Comparison of ENCODE assay signal across 9 cellular contexts in the genomic region with DNA sequence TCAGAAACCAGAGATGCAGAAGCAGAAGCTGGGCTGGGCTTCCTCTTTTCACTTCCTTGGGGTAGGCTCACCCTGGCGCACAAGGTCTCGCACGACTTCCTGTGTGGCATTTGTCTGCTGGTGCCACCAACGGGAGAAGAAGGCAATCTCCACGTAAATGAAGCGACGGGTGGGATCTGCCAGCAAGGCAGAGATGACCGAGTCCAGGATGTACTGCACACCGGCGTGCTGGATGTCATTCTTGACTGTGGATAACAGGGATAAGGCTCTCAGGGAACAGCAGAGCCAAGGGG. TPM values are rescaled to one million over a fixed set of nuclear protein-coding genes. Genes with fewer than 3 reads are reported as not detected.
A peak's percentile ranks its signal among the peaks of the same experiment; 100 is the strongest.
DNase-seq lines count a peak whose midpoint lies in the region; ATAC-seq and TF ChIP-seq lines count a peak whose summit lies in the region.
"Had no signal": no experiment of that assay in that cellular context is flagged by ENCODE, and none has a peak within 500 bp of the region (broad histone marks: within the 10 kb centered on the region; RNA-seq: fewer than 3 reads in every experiment).

No MANE protein-coding gene starts in this region.

- DNase-seq in activated T-cell treated with anti-CD3 and anti-CD28 coated beads for 24 hours (ENCODE audit: low read depth) (peak; percentile 48), activated T-cell treated with anti-CD3 and anti-CD28 coated beads for 4 hours (no peak), lung (ENCODE audit: low spot score) (peak; percentile 76), upper lobe of left lung (peak in 1 of 2 donors; percentile 84), HPDE6-E6E7 (ENCODE audit: extremely low spot score) (no peak), brain microvascular endothelial cell (no peak), SW 1271 (lab: John Stamatoyannopoulos, UW) (no peak)
- peak; percentile 35 for DNase-seq in activated T-cell treated with anti-CD3 and anti-CD28 coated beads, Interleukin-2, amount 50 U/mL, for 4 hours

- peaks cover 16% of the 10 kb centered on the region for H3K36me3 Mint-ChIP-seq in activated T-cell treated with anti-CD3 and anti-CD28 coated beads, Interleukin-2, amount 50 U/mL, for 4 hours (ENCODE audit: insufficient read depth)

- H3K27me3 Mint-ChIP-seq in activated T-cell treated with anti-CD3 and anti-CD28 coated beads, Interleukin-2, amount 50 U/mL, for 4 hours (ENCODE audit: low read depth), result no peaks in the 10 kb centered on the region

- 26 to 64% methylated on average over 10 of the region's 10 CpGs for WGBS in lung, 2 donors
- WGBS in upper lobe of left lung, 2 donors, result 66 to 74% methylated on average over 7 to 10 of the region's 10 CpGs

- ATAC-seq in activated T-cell treated with anti-CD3 and anti-CD28 coated beads, Interleukin-2, amount 50 U/mL, for 4 hours, result peak in 1 of 2 donors; percentile 9
- ATAC-seq in lung (ENCODE audit: insufficient read depth, low FRiP score) (peak; percentile 33), upper lobe of left lung (ENCODE audit: low FRiP score in 2 of 2) (peak; percentile 34 to 49)
- ATAC-seq: A549 had no signal

- no peak overlapping the region for H3K4me3 ChIP-seq in lung
- H3K4me3 ChIP-seq in upper lobe of left lung, result peak overlapping the region in 3 of 4 donors; percentile 69 to 90 (median 84)
- H3K4me3 ChIP-seq in brain microvascular endothelial cell (ENCODE audit: low read depth, low read length), result no peak overlapping the region

- H3K4me1 ChIP-seq in lung (ENCODE audit: control insufficient read depth in 2 of 2, insufficient read depth in 2 of 2, low read length in 2 of 2) (peaks cover 0 to 17% of the 10 kb centered on the region in 2 donors), upper lobe of left lung (peaks cover 34 to 49% (median 38%) of the 10 kb centered on the region in 4 donors)

- peak overlapping the region; percentile 94 for H3K4me3 Mint-ChIP-seq in activated T-cell treated with anti-CD3 and anti-CD28 coated beads, Interleukin-2, amount 50 U/mL, for 4 hours

- TF ChIP-seq EP300 in upper lobe of left lung (IDR thresholded peaks at IDR 0.05), result no peak

- H3K4me1 Mint-ChIP-seq in activated T-cell treated with anti-CD3 and anti-CD28 coated beads, Interleukin-2, amount 50 U/mL, for 4 hours (ENCODE audit: low read depth), result peaks cover 46% of the 10 kb centered on the region

- TF ChIP-seq POLR2A in upper lobe of left lung (IDR thresholded peaks at IDR 0.05), result peak in 1 of 4 donors; percentile 33

- in situ Hi-C loops in brain microvascular endothelial cell (cut with HindIII; ENCODE audit: low pct_ligation_motif_present, low sequenced_read_pairs), result no loop called here

- TF ChIP-seq CTCF in lung (IDR thresholded peaks at IDR 0.05; ENCODE audit: control extremely low read depth, extremely low read depth) (no peak), upper lobe of left lung (IDR thresholded peaks at IDR 0.05) (no peak), brain microvascular endothelial cell (IDR thresholded peaks at IDR 0.05; ENCODE audit: low read depth, low read length, missing control alignments) (no peak)

- H3K36me3 ChIP-seq in lung (ENCODE audit: control insufficient read depth in 2 of 2, insufficient read depth in 2 of 2, low read length in 2 of 2) (peaks cover 5 to 21% of the 10 kb centered on the region in 2 donors), upper lobe of left lung (peaks cover 6 to 47% (median 33%) of the 10 kb centered on the region in 4 donors), brain microvascular endothelial cell (replicated peaks) (peaks cover 15% of the 10 kb centered on the region)

- no peaks in the 10 kb centered on the region for H3K9me3 ChIP-seq in lung (ENCODE audit: control insufficient read depth in 2 of 2, insufficient read depth in 1 of 2, low read length in 1 of 2)
- H3K9me3 ChIP-seq in upper lobe of left lung, result no peaks in the 10 kb centered on the region
- H3K9me3 ChIP-seq: A549 had no signal

- H3K27me3 ChIP-seq in lung (ENCODE audit: control insufficient read depth, insufficient read depth) (no peaks in the 10 kb centered on the region), upper lobe of left lung (no peaks in the 10 kb centered on the region), brain microvascular endothelial cell (replicated peaks) (no peaks in the 10 kb centered on the region)

- H3K27ac ChIP-seq in lung (ENCODE audit: low read depth in 1 of 2, low read length in 1 of 2) (peak overlapping the region in 1 of 2 donors; percentile 83), upper lobe of left lung (peak overlapping the region in 3 of 4 donors; percentile 82 to 89 (median 87)), brain microvascular endothelial cell (no peak overlapping the region)

- H3K9me3 Mint-ChIP-seq in activated T-cell treated with anti-CD3 and anti-CD28 coated beads, Interleukin-2, amount 50 U/mL, for 4 hours, result no peaks in the 10 kb centered on the region

RNA-seq across cellular contexts. Expression of a gene that starts 1.3 kb away (rescaled TPM):
- 100 to 1,000 TPM in 2 of 3 donors, 10 to 100 TPM in 1; 97.3 to 131 (median 127) TPM for total RNA-seq in activated T-cell treated with anti-CD3 and anti-CD28 coated beads, Interleukin-2, amount 50 U/mL, for 4 hours
- total RNA-seq in lung (100 to 1,000 TPM in 1 of 2 donors, 10 to 100 TPM in 1; 38.7 to 160 TPM), upper lobe of left lung (100 to 1,000 TPM in 5 of 6 donors, 10 to 100 TPM in 1; 56.8 to 299 (median 121) TPM)
- polyA plus RNA-seq in lung, result 100 to 1,000 TPM in 1 of 2 donors, 10 to 100 TPM in 1; 93.2 to 118 TPM

RNA-seq across cellular contexts. Expression of a gene that starts 1.4 kb away (rescaled TPM):
- total RNA-seq in activated T-cell treated with anti-CD3 and anti-CD28 coated beads, Interleukin-2, amount 50 U/mL, for 4 hours, result 10 to 100 TPM; 27.8 to 29.6 (median 28.3) TPM
- 10 to 100 TPM in 1 of 2 donors, 1 to 10 TPM in 1; 7.9 to 11.9 TPM for total RNA-seq in lung
- 10 to 100 TPM; 11.8 to 15.8 TPM for polyA plus RNA-seq in lung
- total RNA-seq in upper lobe of left lung, result 10 to 100 TPM in 2 of 6 donors, 1 to 10 TPM in 4; 6.1 to 12.9 (median 8.4) TPM

RNA-seq across cellular contexts. Expression of a gene that starts 16.5 kb away (rescaled TPM):
- 100 to 1,000 TPM; 129 to 137 (median 132) TPM for total RNA-seq in activated T-cell treated with anti-CD3 and anti-CD28 coated beads, Interleukin-2, amount 50 U/mL, for 4 hours
- total RNA-seq in lung (10 to 100 TPM; 65.0 to 78.8 TPM), upper lobe of left lung (100 to 1,000 TPM in 2 of 6 donors, 10 to 100 TPM in 4; 71.6 to 190 (median 94.3) TPM)
- 10 to 100 TPM; 70.7 to 80.8 TPM for polyA plus RNA-seq in lung

RNA-seq across cellular contexts. Expression of a gene that starts 22.6 kb away (rescaled TPM):
- not detected for total RNA-seq in activated T-cell treated with anti-CD3 and anti-CD28 coated beads, Interleukin-2, amount 50 U/mL, for 4 hours
- not detected for total RNA-seq in lung
- not detected for polyA plus RNA-seq in lung
- total RNA-seq in upper lobe of left lung, result not detected
- polyA plus RNA-seq: A549 had no signal

RNA-seq across cellular contexts. Expression of a gene that starts 31.2 kb away (rescaled TPM):
- total RNA-seq in activated T-cell treated with anti-CD3 and anti-CD28 coated beads, Interleukin-2, amount 50 U/mL, for 4 hours, result 1 to 10 TPM; 7.9 to 9.9 (median 9.4) TPM
- total RNA-seq in lung (10 to 100 TPM; 10.7 to 17.1 TPM), upper lobe of left lung (10 to 100 TPM in 2 of 6 donors, 1 to 10 TPM in 4; 6.5 to 13.7 (median 8.7) TPM)
- 10 to 100 TPM in 1 of 2 donors, 1 to 10 TPM in 1; 6.8 to 13.0 TPM for polyA plus RNA-seq in lung

Comparison
In these comparisons a context has a peak if more than half of its experiments do, and no peak if none do; other contexts are left out.
1. DNase-seq: peak in activated T-cell treated with anti-CD3 and anti-CD28 coated beads for 24 hours (single experiment), activated T-cell treated with anti-CD3 and anti-CD28 coated beads, Interleukin-2, amount 50 U/mL, for 4 hours (single experiment) and lung (single experiment); none in activated T-cell treated with anti-CD3 and anti-CD28 coated beads for 4 hours (single experiment), HPDE6-E6E7 (single experiment), brain microvascular endothelial cell (single experiment) and SW 1271 (0 of 2).
2. H3K4me3 ChIP-seq: peak in upper lobe of left lung (3 of 4); none in lung (single experiment) and brain microvascular endothelial cell (single experiment).